1 cellular context compared by ENCODE assay signal in the genomic region with DNA sequence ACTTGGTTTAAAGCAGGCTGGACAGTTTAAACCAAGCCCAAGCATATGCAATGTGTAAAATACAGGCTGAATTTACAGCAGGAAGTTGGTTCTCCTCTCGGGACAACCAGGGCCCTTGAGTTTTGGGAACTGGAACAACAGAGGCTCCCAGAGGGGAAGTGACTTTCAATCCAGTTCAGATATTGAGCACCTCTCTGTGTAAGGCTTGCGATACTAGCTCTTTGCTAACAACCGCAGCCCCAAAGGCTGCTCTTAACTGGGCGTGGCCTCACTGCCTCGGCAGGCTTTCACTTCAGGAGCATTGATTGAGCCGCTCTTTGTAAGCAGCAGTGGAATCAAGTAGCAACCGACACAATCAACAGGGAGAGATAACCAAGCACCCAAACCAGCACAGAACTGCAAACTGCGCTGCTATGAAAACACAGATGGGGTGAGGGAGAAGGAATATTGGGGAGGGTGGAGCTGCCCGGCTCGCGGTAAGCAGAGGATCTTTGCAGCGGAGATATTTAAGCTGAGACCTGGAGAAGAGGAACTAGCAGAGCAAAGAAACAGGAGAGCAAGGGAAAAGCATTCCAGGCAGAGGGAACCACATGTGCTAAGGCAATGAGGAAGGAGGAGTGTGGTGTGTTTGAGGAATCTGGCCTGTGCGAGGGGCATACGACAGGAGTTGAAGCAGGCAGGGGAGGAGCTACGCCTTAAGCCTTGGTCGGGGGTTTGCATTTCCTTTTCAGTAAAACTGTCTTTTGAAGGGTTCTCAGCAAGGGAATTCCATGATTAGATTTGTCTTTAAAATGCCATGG.
TF ChIP-seq lines count a peak whose summit lies in the region.

No MANE protein-coding gene starts in this region.

TF ChIP-seq in HepG2, 621 proteins besides CTCF, POLR2A, EP300 and RAD21 (continued from another document and continues in another):
- TF ChIP-seq PAXIP1 (CRISPR knock-in tag; conservative IDR thresholded peaks at IDR 0.05) (no peak; the same call in 1 of the 2 replicates), ZMYM3 (CRISPR knock-in tag; IDR thresholded peaks at IDR 0.05) (peak; percentile 96), ZNF17 (CRISPR knock-in tag; IDR thresholded peaks at IDR 0.05) (no peak), ZNF33B (CRISPR knock-in tag; IDR thresholded peaks at IDR 0.05) (no peak), NFE2L2 (IDR thresholded peaks at IDR 0.05; ENCODE audit: low read length) (no peak), AHR (CRISPR knock-in tag; IDR thresholded peaks at IDR 0.05) (no peak), RNF2 (conservative IDR thresholded peaks at IDR 0.05; ENCODE audit: low read depth) (no peak), PRPF4 (IDR thresholded peaks at IDR 0.05; ENCODE audit: low read depth, low read length, poor library complexity, severe bottlenecking) (no peak), XRCC5 (optimal IDR thresholded peaks at IDR 0.05; ENCODE audit: low read length) (peak; percentile 58), SSRP1 (CRISPR knock-in tag; IDR thresholded peaks at IDR 0.05) (no peak), RFXANK (CRISPR knock-in tag; IDR thresholded peaks at IDR 0.05) (no peak), ZFYVE20 (CRISPR knock-in tag; IDR thresholded peaks at IDR 0.05; ENCODE audit: borderline replicate concordance, low read depth) (no peak), ZBTB44 (CRISPR knock-in tag; IDR thresholded peaks at IDR 0.05) (no peak), SIX1 (CRISPR knock-in tag; IDR thresholded peaks at IDR 0.05; ENCODE audit: borderline replicate concordance) (no peak), HDAC2 (CRISPR knock-in tag; IDR thresholded peaks at IDR 0.05) (peak; percentile 31), ZNF251 (CRISPR knock-in tag; IDR thresholded peaks at IDR 0.05) (no peak), ZBTB26 (CRISPR knock-in tag; IDR thresholded peaks at IDR 0.05; ENCODE audit: borderline replicate concordance) (no peak), ZNF709 (CRISPR knock-in tag; IDR thresholded peaks at IDR 0.05) (no peak), ZIK1 (CRISPR knock-in tag; IDR thresholded peaks at IDR 0.05; ENCODE audit: borderline replicate concordance, low read depth) (0 out of 2 replicates have a peak, but pooled peaks have one; percentile 50), NFATC3 (CRISPR knock-in tag; IDR thresholded peaks at IDR 0.05) (no peak), ZNF83 (CRISPR knock-in tag; IDR thresholded peaks at IDR 0.05; ENCODE audit: borderline replicate concordance) (no peak), ZNF34 (CRISPR knock-in tag; IDR thresholded peaks at IDR 0.05; ENCODE audit: borderline replicate concordance) (no peak), RCOR2 (CRISPR knock-in tag; IDR thresholded peaks at IDR 0.05) (0 out of 2 replicates have a peak, but pooled peaks have one; percentile 41), NFYC (CRISPR knock-in tag; IDR thresholded peaks at IDR 0.05) (no peak), TARDBP (CRISPR knock-in tag; IDR thresholded peaks at IDR 0.05) (0 out of 2 replicates have a peak, but pooled peaks have one; percentile 49), CBX5 (CRISPR knock-in tag; IDR thresholded peaks at IDR 0.05; ENCODE audit: borderline replicate concordance) (no peak), ZNF510 (CRISPR knock-in tag; IDR thresholded peaks at IDR 0.05; ENCODE audit: low read depth) (no peak), ZNF720 (CRISPR knock-in tag; IDR thresholded peaks at IDR 0.05) (no peak), LCORL (IDR thresholded peaks at IDR 0.05) (no peak), LCORL (CRISPR knock-in tag; IDR thresholded peaks at IDR 0.05) (no peak)
- TF ChIP-seq, protein P1, sequence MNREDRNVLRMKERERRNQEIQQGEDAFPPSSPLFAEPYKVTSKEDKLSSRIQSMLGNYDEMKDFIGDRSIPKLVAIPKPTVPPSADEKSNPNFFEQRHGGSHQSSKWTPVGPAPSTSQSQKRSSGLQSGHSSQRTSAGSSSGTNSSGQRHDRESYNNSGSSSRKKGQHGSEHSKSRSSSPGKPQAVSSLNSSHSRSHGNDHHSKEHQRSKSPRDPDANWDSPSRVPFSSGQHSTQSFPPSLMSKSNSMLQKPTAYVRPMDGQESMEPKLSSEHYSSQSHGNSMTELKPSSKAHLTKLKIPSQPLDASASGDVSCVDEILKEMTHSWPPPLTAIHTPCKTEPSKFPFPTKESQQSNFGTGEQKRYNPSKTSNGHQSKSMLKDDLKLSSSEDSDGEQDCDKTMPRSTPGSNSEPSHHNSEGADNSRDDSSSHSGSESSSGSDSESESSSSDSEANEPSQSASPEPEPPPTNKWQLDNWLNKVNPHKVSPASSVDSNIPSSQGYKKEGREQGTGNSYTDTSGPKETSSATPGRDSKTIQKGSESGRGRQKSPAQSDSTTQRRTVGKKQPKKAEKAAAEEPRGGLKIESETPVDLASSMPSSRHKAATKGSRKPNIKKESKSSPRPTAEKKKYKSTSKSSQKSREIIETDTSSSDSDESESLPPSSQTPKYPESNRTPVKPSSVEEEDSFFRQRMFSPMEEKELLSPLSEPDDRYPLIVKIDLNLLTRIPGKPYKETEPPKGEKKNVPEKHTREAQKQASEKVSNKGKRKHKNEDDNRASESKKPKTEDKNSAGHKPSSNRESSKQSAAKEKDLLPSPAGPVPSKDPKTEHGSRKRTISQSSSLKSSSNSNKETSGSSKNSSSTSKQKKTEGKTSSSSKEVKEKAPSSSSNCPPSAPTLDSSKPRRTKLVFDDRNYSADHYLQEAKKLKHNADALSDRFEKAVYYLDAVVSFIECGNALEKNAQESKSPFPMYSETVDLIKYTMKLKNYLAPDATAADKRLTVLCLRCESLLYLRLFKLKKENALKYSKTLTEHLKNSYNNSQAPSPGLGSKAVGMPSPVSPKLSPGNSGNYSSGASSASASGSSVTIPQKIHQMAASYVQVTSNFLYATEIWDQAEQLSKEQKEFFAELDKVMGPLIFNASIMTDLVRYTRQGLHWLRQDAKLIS (CRISPR knock-in tag; IDR thresholded peaks at IDR 0.05): no peak
- TF ChIP-seq, protein P2, sequence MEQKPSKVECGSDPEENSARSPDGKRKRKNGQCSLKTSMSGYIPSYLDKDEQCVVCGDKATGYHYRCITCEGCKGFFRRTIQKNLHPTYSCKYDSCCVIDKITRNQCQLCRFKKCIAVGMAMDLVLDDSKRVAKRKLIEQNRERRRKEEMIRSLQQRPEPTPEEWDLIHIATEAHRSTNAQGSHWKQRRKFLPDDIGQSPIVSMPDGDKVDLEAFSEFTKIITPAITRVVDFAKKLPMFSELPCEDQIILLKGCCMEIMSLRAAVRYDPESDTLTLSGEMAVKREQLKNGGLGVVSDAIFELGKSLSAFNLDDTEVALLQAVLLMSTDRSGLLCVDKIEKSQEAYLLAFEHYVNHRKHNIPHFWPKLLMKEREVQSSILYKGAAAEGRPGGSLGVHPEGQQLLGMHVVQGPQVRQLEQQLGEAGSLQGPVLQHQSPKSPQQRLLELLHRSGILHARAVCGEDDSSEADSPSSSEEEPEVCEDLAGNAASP (CRISPR knock-in tag; IDR thresholded peaks at IDR 0.05; ENCODE audit: borderline replicate concordance): no peak
- TF ChIP-seq, protein P3, sequence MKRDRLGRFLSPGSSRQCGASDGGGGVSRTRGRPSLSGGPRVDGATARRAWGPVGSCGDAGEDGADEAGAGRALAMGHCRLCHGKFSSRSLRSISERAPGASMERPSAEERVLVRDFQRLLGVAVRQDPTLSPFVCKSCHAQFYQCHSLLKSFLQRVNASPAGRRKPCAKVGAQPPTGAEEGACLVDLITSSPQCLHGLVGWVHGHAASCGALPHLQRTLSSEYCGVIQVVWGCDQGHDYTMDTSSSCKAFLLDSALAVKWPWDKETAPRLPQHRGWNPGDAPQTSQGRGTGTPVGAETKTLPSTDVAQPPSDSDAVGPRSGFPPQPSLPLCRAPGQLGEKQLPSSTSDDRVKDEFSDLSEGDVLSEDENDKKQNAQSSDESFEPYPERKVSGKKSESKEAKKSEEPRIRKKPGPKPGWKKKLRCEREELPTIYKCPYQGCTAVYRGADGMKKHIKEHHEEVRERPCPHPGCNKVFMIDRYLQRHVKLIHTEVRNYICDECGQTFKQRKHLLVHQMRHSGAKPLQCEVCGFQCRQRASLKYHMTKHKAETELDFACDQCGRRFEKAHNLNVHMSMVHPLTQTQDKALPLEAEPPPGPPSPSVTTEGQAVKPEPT (CRISPR knock-in tag; IDR thresholded peaks at IDR 0.05; ENCODE audit: low read depth): no peak
- TF ChIP-seq, protein P4, sequence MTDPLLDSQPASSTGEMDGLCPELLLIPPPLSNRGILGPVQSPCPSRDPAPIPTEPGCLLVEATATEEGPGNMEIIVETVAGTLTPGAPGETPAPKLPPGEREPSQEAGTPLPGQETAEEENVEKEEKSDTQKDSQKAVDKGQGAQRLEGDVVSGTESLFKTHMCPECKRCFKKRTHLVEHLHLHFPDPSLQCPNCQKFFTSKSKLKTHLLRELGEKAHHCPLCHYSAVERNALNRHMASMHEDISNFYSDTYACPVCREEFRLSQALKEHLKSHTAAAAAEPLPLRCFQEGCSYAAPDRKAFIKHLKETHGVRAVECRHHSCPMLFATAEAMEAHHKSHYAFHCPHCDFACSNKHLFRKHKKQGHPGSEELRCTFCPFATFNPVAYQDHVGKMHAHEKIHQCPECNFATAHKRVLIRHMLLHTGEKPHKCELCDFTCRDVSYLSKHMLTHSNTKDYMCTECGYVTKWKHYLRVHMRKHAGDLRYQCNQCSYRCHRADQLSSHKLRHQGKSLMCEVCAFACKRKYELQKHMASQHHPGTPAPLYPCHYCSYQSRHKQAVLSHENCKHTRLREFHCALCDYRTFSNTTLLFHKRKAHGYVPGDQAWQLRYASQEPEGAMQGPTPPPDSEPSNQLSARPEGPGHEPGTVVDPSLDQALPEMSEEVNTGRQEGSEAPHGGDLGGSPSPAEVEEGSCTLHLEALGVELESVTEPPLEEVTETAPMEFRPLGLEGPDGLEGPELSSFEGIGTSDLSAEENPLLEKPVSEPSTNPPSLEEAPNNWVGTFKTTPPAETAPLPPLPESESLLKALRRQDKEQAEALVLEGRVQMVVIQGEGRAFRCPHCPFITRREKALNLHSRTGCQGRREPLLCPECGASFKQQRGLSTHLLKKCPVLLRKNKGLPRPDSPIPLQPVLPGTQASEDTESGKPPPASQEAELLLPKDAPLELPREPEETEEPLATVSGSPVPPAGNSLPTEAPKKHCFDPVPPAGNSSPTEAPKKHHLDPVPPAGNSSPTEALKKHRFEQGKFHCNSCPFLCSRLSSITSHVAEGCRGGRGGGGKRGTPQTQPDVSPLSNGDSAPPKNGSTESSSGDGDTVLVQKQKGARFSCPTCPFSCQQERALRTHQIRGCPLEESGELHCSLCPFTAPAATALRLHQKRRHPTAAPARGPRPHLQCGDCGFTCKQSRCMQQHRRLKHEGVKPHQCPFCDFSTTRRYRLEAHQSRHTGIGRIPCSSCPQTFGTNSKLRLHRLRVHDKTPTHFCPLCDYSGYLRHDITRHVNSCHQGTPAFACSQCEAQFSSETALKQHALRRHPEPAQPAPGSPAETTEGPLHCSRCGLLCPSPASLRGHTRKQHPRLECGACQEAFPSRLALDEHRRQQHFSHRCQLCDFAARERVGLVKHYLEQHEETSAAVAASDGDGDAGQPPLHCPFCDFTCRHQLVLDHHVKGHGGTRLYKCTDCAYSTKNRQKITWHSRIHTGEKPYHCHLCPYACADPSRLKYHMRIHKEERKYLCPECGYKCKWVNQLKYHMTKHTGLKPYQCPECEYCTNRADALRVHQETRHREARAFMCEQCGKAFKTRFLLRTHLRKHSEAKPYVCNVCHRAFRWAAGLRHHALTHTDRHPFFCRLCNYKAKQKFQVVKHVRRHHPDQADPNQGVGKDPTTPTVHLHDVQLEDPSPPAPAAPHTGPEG (CRISPR knock-in tag; IDR thresholded peaks at IDR 0.05): no peak
- TF ChIP-seq, protein P5, sequence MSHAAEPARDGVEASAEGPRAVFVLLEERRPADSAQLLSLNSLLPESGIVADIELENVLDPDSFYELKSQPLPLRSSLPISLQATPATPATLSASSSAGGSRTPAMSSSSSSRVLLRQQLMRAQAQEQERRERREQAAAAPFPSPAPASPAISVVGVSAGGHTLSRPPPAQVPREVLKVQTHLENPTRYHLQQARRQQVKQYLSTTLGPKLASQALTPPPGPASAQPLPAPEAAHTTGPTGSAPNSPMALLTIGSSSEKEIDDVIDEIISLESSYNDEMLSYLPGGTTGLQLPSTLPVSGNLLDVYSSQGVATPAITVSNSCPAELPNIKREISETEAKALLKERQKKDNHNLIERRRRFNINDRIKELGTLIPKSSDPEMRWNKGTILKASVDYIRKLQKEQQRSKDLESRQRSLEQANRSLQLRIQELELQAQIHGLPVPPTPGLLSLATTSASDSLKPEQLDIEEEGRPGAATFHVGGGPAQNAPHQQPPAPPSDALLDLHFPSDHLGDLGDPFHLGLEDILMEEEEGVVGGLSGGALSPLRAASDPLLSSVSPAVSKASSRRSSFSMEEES (CRISPR knock-in tag; IDR thresholded peaks at IDR 0.05): no peak
